ENCODE assay signal across 33 cellular contexts in genomic region chr11:71940561-71941219, GRCh38. TPM values are rescaled to one million over a fixed set of nuclear protein-coding genes. Genes with fewer than 3 reads are reported as not detected.
DNase-seq lines count a peak whose midpoint lies in the region; ATAC-seq, FAIRE-seq and TF ChIP-seq lines count a peak whose summit lies in the region.
"Had no signal": no experiment of that assay in that cellular context is flagged by ENCODE, and none has a peak within 500 bp of the region (broad histone marks: within the 10 kb centered on the region; RNA-seq: fewer than 3 reads in every experiment).

No MANE protein-coding gene starts in this region.

- peaks cover 0 to 2% (median 0%) of the 10 kb centered on the region in 3 donors for H3K27me3 Mint-ChIP-seq in immature natural killer cell (ENCODE audit: low read depth in 3 of 3)
- H3K27me3 Mint-ChIP-seq: activated naive CD4-positive, alpha-beta T cell treated with anti-CD3 and anti-CD28 coated beads, Interleukin-2, amount 10 ng/mL, durations not matched to agents 7 days and 5 days; B cell; CD8-positive, alpha-beta memory T cell; T-cell had no signal

- H3K27ac Mint-ChIP-seq in immature natural killer cell: no peak overlapping the region
- H3K27ac Mint-ChIP-seq: activated naive CD4-positive, alpha-beta T cell treated with anti-CD3 and anti-CD28 coated beads, Interleukin-2, amount 10 ng/mL, durations not matched to agents 7 days and 5 days; activated T-helper 1 cell treated with anti-CD3 and anti-CD28 coated beads, Interleukin-12 subunit alpha, Interleukin-12 subunit beta, Interleukin-2, Interleukin-4 antibody, amounts not matched to agents 30 ng/mL and 10 ng/mL and 1 ng/mL, durations not matched to agents 14 hours and 24 hours and 36 hours; B cell; CD8-positive, alpha-beta memory T cell; H9; T-cell had no signal

- no peak for TF ChIP-seq RAD21 in A549 (conservative IDR thresholded peaks at IDR 0.05 in 1 of 2, IDR thresholded peaks at IDR 0.05 in 1 of 2)

- H3K27ac ChIP-seq in A549: peak overlapping the region; percentile 41 to 54; a peak in 5 of 6 replicates
- no peak overlapping the region for H3K27ac ChIP-seq in HEK293 (ENCODE audit: extremely low read depth, low read depth, low read length)
- H3K27ac ChIP-seq in mesodermal cell (ENCODE audit: low read depth, low read length, severe bottlenecking): peak overlapping the region; percentile 66
- H3K27ac ChIP-seq: breast epithelium, KMS-11, transverse colon had no signal

- H3K9me3 ChIP-seq in A549 (no peaks in the 10 kb centered on the region), HEK293 (ENCODE audit: control insufficient read depth, insufficient read depth, low read depth, low read length) (no peaks in the 10 kb centered on the region), mesodermal cell (ENCODE audit: control insufficient read depth, low read length) (no peaks in the 10 kb centered on the region)
- H3K9me3 ChIP-seq: breast epithelium, transverse colon had no signal

- DNase-seq in A549 (ENCODE audit: low read depth in 1 of 2, low spot score in 1 of 2): no peak
- peak; percentile 53 for DNase-seq in amniotic epithelial cell (ENCODE audit: low read depth)
- DNase-seq in immature natural killer cell: no peak
- no peak for DNase-seq in NCI-H345 (lab: John Stamatoyannopoulos, UW)
- DNase-seq in stimulated activated CD4-positive, alpha-beta T cell treated with anti-CD3 and anti-CD28 coated beads, Interleukin-15, amount 100 ng/mL, for 24 hours: no peak
- DNase-seq: activated CD4-positive, alpha-beta T cell treated with anti-CD3 and anti-CD28 coated beads, Interleukin-2, amount 50 U/mL, for 48 hours; activated CD8-positive, alpha-beta memory T cell treated with anti-CD3 and anti-CD28 coated beads, Interleukin-2, amount 50 U/mL, for 4 hours; activated naive CD4-positive, alpha-beta T cell treated with anti-CD3 and anti-CD28 coated beads, Interleukin-2, amount 10 ng/mL, durations not matched to agents 7 days and 5 days; amniotic stem cell; CD8-positive, alpha-beta memory T cell; effector memory CD4-positive, alpha-beta T cell; foreskin melanocyte; GF-D8; H9; left cardiac atrium; mammary epithelial cell; MM.1S; NCI-H510A treated with DMSO at 0.1 percent for 48 hours; SIG-M5; small intestine; stimulated activated CD4-positive, alpha-beta T cell treated with anti-CD3 and anti-CD28 coated beads, Interleukin-2, amount 100 ng/mL, for 24 hours; T-cell; transverse colon had no signal

- POLR2A ChIA-PET in A549 (lab: Yijun Ruan, JAX) (interaction anchor here (1.4 kb wide), 1 partner anchor 12 kb away, joined by 4 read pairs; the partner anchor contains the start of genes RNF121 and XNDC1N), HEK293 (lab: Yijun Ruan, JAX) (no interaction called here)

- no peak for TF ChIP-seq CTCF in A549 (IDR thresholded peaks at IDR 0.05)
- TF ChIP-seq CTCF in HEK293 (tag by site-specific recombination; IDR thresholded peaks at IDR 0.05): no peak

- CTCF ChIA-PET in A549 (lab: Yijun Ruan, JAX) (interaction anchor here (1.2 to 3.0 kb wide), 2 partner anchors 17 to 36 kb away, joined by 4 to 8 read pairs; no protein-coding TSS in a partner anchor), HEK293 (lab: Yijun Ruan, JAX) (no interaction called here)

- no peaks in the 10 kb centered on the region for H3K9me3 Mint-ChIP-seq in immature natural killer cell
- H3K9me3 Mint-ChIP-seq: activated naive CD4-positive, alpha-beta T cell treated with anti-CD3 and anti-CD28 coated beads, Interleukin-2, amount 10 ng/mL, durations not matched to agents 7 days and 5 days; activated T-helper 1 cell treated with anti-CD3 and anti-CD28 coated beads, Interleukin-12 subunit alpha, Interleukin-12 subunit beta, Interleukin-2, Interleukin-4 antibody, amounts not matched to agents 30 ng/mL and 10 ng/mL and 1 ng/mL, durations not matched to agents 14 hours and 24 hours and 36 hours; CD8-positive, alpha-beta memory T cell; H9; T-cell had no signal

- no peak overlapping the region for H3K4me3 Mint-ChIP-seq in immature natural killer cell
- H3K4me3 Mint-ChIP-seq: activated naive CD4-positive, alpha-beta T cell treated with anti-CD3 and anti-CD28 coated beads, Interleukin-2, amount 10 ng/mL, durations not matched to agents 7 days and 5 days; activated T-helper 1 cell treated with anti-CD3 and anti-CD28 coated beads, Interleukin-12 subunit alpha, Interleukin-12 subunit beta, Interleukin-2, Interleukin-4 antibody, amounts not matched to agents 30 ng/mL and 10 ng/mL and 1 ng/mL, durations not matched to agents 14 hours and 24 hours and 36 hours; B cell; CD8-positive, alpha-beta memory T cell; H9; T-cell had no signal

- H3K4me2 ChIP-seq in A549: peak overlapping the region; percentile 23
- H3K4me2 ChIP-seq: KMS-11 had no signal

- FAIRE-seq in A549 (lab: Jason Lieb, UNC): no peak
- FAIRE-seq: A204.1, colon, RCC 7860, small intestine had no signal

- no peak overlapping the region for H3K4me3 ChIP-seq in A549
- H3K4me3 ChIP-seq in HEK293 (ENCODE audit: low read depth, low read length): no peak overlapping the region
- no peak overlapping the region for H3K4me3 ChIP-seq in mesodermal cell (ENCODE audit: extremely low read depth, insufficient read depth, low read length, poor library complexity, severe bottlenecking)
- H3K4me3 ChIP-seq: breast epithelium, transverse colon had no signal

- H3K4me1 Mint-ChIP-seq in immature natural killer cell: peaks cover 4 to 11% of the 10 kb centered on the region in 2 donors
- H3K4me1 Mint-ChIP-seq: activated naive CD4-positive, alpha-beta T cell treated with anti-CD3 and anti-CD28 coated beads, Interleukin-2, amount 10 ng/mL, durations not matched to agents 7 days and 5 days had no signal

- H3K4me1 ChIP-seq in A549 (peaks cover 93% of the 10 kb centered on the region), HEK293 (ENCODE audit: control insufficient read depth, insufficient read depth, low read length) (peaks cover 6% of the 10 kb centered on the region), mesodermal cell (ENCODE audit: control insufficient read depth, insufficient read depth, low read length, poor library complexity, severe bottlenecking) (peaks cover 29% of the 10 kb centered on the region)
- H3K4me1 ChIP-seq: breast epithelium had no signal

- H3K36me3 Mint-ChIP-seq in immature natural killer cell: peaks cover 0 to 4% (median 0%) of the 10 kb centered on the region in 3 donors

- 88% methylated on average over 6 of the region's 6 CpGs for WGBS in A549 (ENCODE audit: missing lambda C conversion rate)
- WGBS in mesodermal cell (ENCODE audit: insufficient coverage in 2 of 2), 2 experiments: 91% methylated on average over 6 of the region's 6 CpGs

- H3K36me3 ChIP-seq in HEK293 (ENCODE audit: control insufficient read depth in 2 of 2, insufficient read depth in 1 of 2, low read length in 2 of 2): no peaks in the 10 kb centered on the region
- H3K36me3 ChIP-seq in mesodermal cell (ENCODE audit: control insufficient read depth, insufficient read depth, low read length): peaks cover 16% of the 10 kb centered on the region
- H3K36me3 ChIP-seq: breast epithelium had no signal

- ATAC-seq in A549 (no peak), HG02970 (IDR thresholded peaks at IDR 0.05; ENCODE audit: low FRiP score, unreplicated experiment) (no peak)
- ATAC-seq: left cardiac atrium, T-cell had no signal

- no peak for TF ChIP-seq POLR2A in A549 (IDR thresholded peaks at IDR 0.05; ENCODE audit: low read length)

- TF ChIP-seq EP300 in A549 (IDR thresholded peaks at IDR 0.05): no peak

TF ChIP-seq in A549, 52 proteins besides CTCF, POLR2A, EP300 and RAD21:
- TF ChIP-seq RCOR1 (IDR thresholded peaks at IDR 0.05; ENCODE audit: low read depth, low read length): no peak

TF ChIP-seq in HEK293, 187 proteins besides CTCF, POLR2A, EP300 and RAD21:
- TF ChIP-seq ZNF121 (tag by site-specific recombination; IDR thresholded peaks at IDR 0.05): no peak
- 0 out of 2 replicates have a peak, but pooled peaks have one; percentile 55 for TF ChIP-seq ZNF169 (tag by site-specific recombination; IDR thresholded peaks at IDR 0.05)

RNA-seq across cellular contexts. Expression of gene RNF121, which starts 11.8 kb away (rescaled TPM):
- polyA plus RNA-seq in A549 (2011; rRNA removed): 102 and 105 TPM in 2 replicates
- polyA plus RNA-seq in A549 (2012; cell fraction: cytosol; rRNA removed): 81.5 and 94.2 TPM in 2 replicates
- polyA plus RNA-seq in A549 (2012; cell fraction: nucleus; rRNA removed): 108 and 144 TPM in 2 replicates
- 79.0 to 87.2 TPM (median 80.3 TPM) in 3 replicates for polyA plus RNA-seq in A549 (2017; fragmentation: RNase III; extraction: RNeasy Plus Mini Kit Qiagen cat#74134 plus additional on column Dnase treatment)
- 132 and 152 TPM in 2 replicates for polyA minus RNA-seq in A549 (2011; rRNA and poly(A)+ RNA removed)
- 29.0 TPM for polyA plus RNA-seq in mesodermal cell (2013, experiment 1 of 2)
- 24.3 TPM for polyA plus RNA-seq in mesodermal cell (2013, experiment 2 of 2)
- polyA plus RNA-seq in immature natural killer cell: 10 to 100 TPM in 2 of 3 donors, 1 to 10 TPM in 1; 9.8 to 16.0 (median 13.4) TPM

RNA-seq across cellular contexts. Expression of gene XNDC1N, which starts 12.3 kb away (rescaled TPM):
- polyA plus RNA-seq in A549 (2011; rRNA removed): 6.9 and 7.6 TPM in 2 replicates
- 3.5 and 5.2 TPM in 2 replicates for polyA plus RNA-seq in A549 (2012; cell fraction: cytosol; rRNA removed)
- 4.0 and 9.9 TPM in 2 replicates for polyA plus RNA-seq in A549 (2012; cell fraction: nucleus; rRNA removed)
- 4.3 to 5.0 TPM (median 4.9 TPM) in 3 replicates for polyA plus RNA-seq in A549 (2017; fragmentation: RNase III; extraction: RNeasy Plus Mini Kit Qiagen cat#74134 plus additional on column Dnase treatment)
- polyA minus RNA-seq in A549 (2011; rRNA and poly(A)+ RNA removed): 27.9 and 28.7 TPM in 2 replicates
- 3.9 TPM for polyA plus RNA-seq in mesodermal cell (2013, experiment 1 of 2)
- polyA plus RNA-seq in mesodermal cell (2013, experiment 2 of 2): 2.5 TPM
- polyA plus RNA-seq in immature natural killer cell: 1 to 10 TPM; 4.0 to 5.0 (median 4.5) TPM

RNA-seq across cellular contexts. Expression of gene IL18BP, which starts 58.0 kb away (rescaled TPM):
- polyA plus RNA-seq in A549 (2011; rRNA removed) (7.6 and 7.7 TPM in 2 replicates), A549 (2017; fragmentation: RNase III; extraction: RNeasy Plus Mini Kit Qiagen cat#74134 plus additional on column Dnase treatment) (6.0 to 7.9 TPM (median 6.6 TPM) in 3 replicates), immature natural killer cell (10 to 100 TPM in 1 of 3 donors, 1 to 10 TPM in 2; 6.0 to 22.6 (median 8.6) TPM)
- 5.2 and 6.7 TPM in 2 replicates for polyA plus RNA-seq in A549 (2012; cell fraction: cytosol; rRNA removed)
- polyA plus RNA-seq in A549 (2012; cell fraction: nucleus; rRNA removed): 61.1 and 61.2 TPM in 2 replicates
- polyA minus RNA-seq in A549 (2011; rRNA and poly(A)+ RNA removed): 8.7 and 15.0 TPM in 2 replicates
- 7.6 TPM for polyA plus RNA-seq in mesodermal cell (2013, experiment 1 of 2)
- polyA plus RNA-seq in mesodermal cell (2013, experiment 2 of 2): 6.1 TPM

Comparison
In these comparisons a context has a peak if more than half of its experiments do, and no peak if none do; other contexts are left out.
1. RNA of gene RNF121, which starts 11.8 kb away (polyA plus RNA-seq): 79.0 to 144 TPM in A549; 9.8 to 16.0 TPM in immature natural killer cell; every median in the first group is over 4 times any median in the second.